ENCODE assay signal across 10 cellular contexts in the genomic region with DNA sequence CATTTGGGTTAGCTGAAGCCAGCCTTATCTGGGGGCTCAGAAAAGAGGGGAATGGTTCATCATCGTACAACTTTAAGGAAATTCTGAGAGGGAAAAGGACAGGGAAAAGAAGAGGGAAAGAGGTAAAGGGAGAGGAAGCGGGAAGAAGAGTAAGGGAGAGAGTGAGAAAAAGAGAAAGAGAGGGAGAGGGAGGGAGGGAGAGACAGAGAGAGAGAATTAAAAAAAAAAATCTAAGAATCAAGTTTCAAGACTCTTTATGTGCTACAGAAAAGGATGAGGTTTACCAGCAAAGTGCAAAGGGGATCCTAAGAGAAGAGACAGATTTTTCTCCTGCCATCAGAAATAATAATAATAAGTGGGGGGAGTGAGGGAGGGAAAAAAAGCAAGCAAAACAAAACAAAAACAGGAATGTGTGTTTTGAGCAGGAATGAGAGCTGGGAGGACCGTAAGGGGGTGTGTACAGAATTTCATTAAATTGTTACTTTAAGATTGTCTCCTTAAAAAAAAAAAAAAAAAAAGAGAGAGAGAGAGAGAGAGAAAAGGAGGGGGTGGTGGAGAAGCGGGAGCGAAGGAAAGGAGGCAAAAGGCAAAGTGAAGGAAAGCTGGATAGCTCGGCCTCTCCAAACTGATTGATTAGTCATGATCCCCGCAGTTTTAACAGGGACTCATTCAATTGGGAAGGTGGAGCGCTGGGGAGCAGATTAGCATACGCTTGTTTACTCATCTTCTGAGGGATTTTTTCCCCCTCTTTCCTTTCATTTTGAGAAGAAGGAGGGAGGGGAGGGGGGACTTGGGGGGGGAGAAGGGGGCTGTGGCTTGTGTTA. TPM values are rescaled to one million over a fixed set of nuclear protein-coding genes. Genes with fewer than 3 reads are reported as not detected.
DNase-seq lines count a peak whose midpoint lies in the region; ATAC-seq, FAIRE-seq and TF ChIP-seq lines count a peak whose summit lies in the region.
"Had no signal": no experiment of that assay in that cellular context is flagged by ENCODE, and none has a peak within 500 bp of the region (broad histone marks: within the 10 kb centered on the region; RNA-seq: fewer than 3 reads in every experiment).

No MANE protein-coding gene starts in this region.

- intact Hi-C loops in A673 (cut with micrococcal nuclease; ENCODE audit: unreplicated experiment): loop anchor here (2.0 to 10.0 kb wide), 7 partner anchors 212 to 561 kb away; no protein-coding TSS in a partner anchor

- no TSS peak for BruUV-seq in A673 (replicated peaks; lab: Mats Ljungman, UMichigan)

- no peak overlapping the region for H3K18ac ChIP-seq in H1 (ENCODE audit: extremely low read depth, low read length)

- no peak overlapping the region for H4K8ac ChIP-seq in H1 (ENCODE audit: extremely low read depth, insufficient read depth, low read length)

- TF ChIP-seq EP300 in H1 (IDR thresholded peaks at IDR 0.05; ENCODE audit: borderline replicate concordance in 1 of 2, low read depth in 2 of 2, low read length in 2 of 2): no peak; a peak in 1 of 3 replicates

- H3K27me3 ChIP-seq in A673 (replicated peaks; ENCODE audit: insufficient read depth, low read depth, low read length, poor library complexity) (no peaks in the 10 kb centered on the region), HUES6 (ENCODE audit: control insufficient read depth, insufficient read depth, low read length) (peaks cover 58% of the 10 kb centered on the region), H1 (replicated peaks in 1 of 4; ENCODE audit: control insufficient read depth in 3 of 4, extremely low read depth in 1 of 4, insufficient read depth in 3 of 4, low read length in 3 of 4) (peaks cover 7 to 35% (median 26%) of the 10 kb centered on the region in 4 experiments), muscle layer of colon (ENCODE audit: control insufficient read depth in 1 of 2, insufficient read depth in 2 of 2, low read length in 2 of 2) (peaks cover 12 to 34% of the 10 kb centered on the region in 2 donors)

- peaks cover 22% of the 10 kb centered on the region for H3K23me2 ChIP-seq in H1 (ENCODE audit: low read depth, low read length)

- no peak overlapping the region for H3K56ac ChIP-seq in H1 (replicated peaks; ENCODE audit: insufficient read length, low read depth, low read length)

- no peaks in the 10 kb centered on the region for H3K79me1 ChIP-seq in H1 (ENCODE audit: low read depth, low read length)

- no peak overlapping the region for H2BK5ac ChIP-seq in H1 (ENCODE audit: low read depth, low read length)

- no peak for ATAC-seq in GM18870 (IDR thresholded peaks at IDR 0.05; ENCODE audit: unreplicated experiment)
- ATAC-seq in stimulated activated naive B cell treated with anti-CD40 and anti-IgM and Interleukin-4, amounts not matched to agents 10 μg/mL and 1 μg/mL and 100 μg/mL, for 72 hours (replicated peaks): no peak
- no peak for ATAC-seq in activated CD8-positive, alpha-beta T cell treated with anti-CD3 and anti-CD28 coated beads, Interleukin-2, amount 10 ng/mL, durations not matched to agents 7 days and 5 days

- no peak overlapping the region for H2AFZ ChIP-seq in H1 (ENCODE audit: low read length)

- peaks cover 2 to 3% of the 10 kb centered on the region in 2 donors for H3K36me3 Mint-ChIP-seq in stimulated activated naive B cell treated with anti-CD40 and anti-IgM and Interleukin-4, amounts not matched to agents 10 μg/mL and 1 μg/mL and 100 μg/mL, for 72 hours
- H3K36me3 Mint-ChIP-seq in activated CD8-positive, alpha-beta T cell treated with anti-CD3 and anti-CD28 coated beads, Interleukin-2, amount 10 ng/mL, durations not matched to agents 7 days and 5 days (ENCODE audit: low read depth): no peaks in the 10 kb centered on the region

- peak overlapping the region; percentile 81 to 95 for H3K4me2 ChIP-seq in H1 (ENCODE audit: insufficient read depth in 1 of 2, low read depth in 2 of 2, low read length in 2 of 2)

- no peak overlapping the region for H3K14ac ChIP-seq in H1 (ENCODE audit: insufficient read length)

- 8% methylated on average over 9 of the region's 9 CpGs; no CpG with 5 or more reads in 1 of the 2 experiments for WGBS in H1 (ENCODE audit: extremely low coverage in 1 of 2, insufficient coverage in 1 of 2, insufficient read length in 1 of 2, insufficient replicate concordance in 2 of 2, low coverage in 1 of 2, low lambda C conversion rate in 2 of 2, missing lambda C conversion rate in 1 of 2), 2 experiments

- no peak overlapping the region for H3K23ac ChIP-seq in H1 (ENCODE audit: insufficient read length)

- CTCF ChIA-PET in A673 (lab: Charles Lee) (interaction anchor here (0.6 to 1.5 kb wide), 7 partner anchors 8 to 559 kb away, joined by 3 to 5 read pairs (median 3); no protein-coding TSS in a partner anchor), H1 (lab: Charles Lee; ENCODE audit: partially characterized antibody) (interaction anchor here (0.5 to 4.3 kb wide), 28 partner anchors 10 to 563 kb away, joined by 3 to 38 read pairs (median 4); no protein-coding TSS in a partner anchor)
- CTCF ChIA-PET in activated CD8-positive, alpha-beta T cell treated with anti-CD3 and anti-CD28 coated beads, Interleukin-2, amount 10 ng/mL, durations not matched to agents 7 days and 5 days (lab: Charles Lee): no interaction called here

- H3K36me3 ChIP-seq in A673 (ENCODE audit: insufficient read depth, low read length, poor library complexity, severe bottlenecking) (no peaks in the 10 kb centered on the region), HUES6 (ENCODE audit: control insufficient read depth, insufficient read depth, low read length) (no peaks in the 10 kb centered on the region), H1 (ENCODE audit: control insufficient read depth in 2 of 4, insufficient read depth in 4 of 4, low read length in 3 of 4) (no peaks in the 10 kb centered on the region), muscle layer of colon (ENCODE audit: insufficient read depth, low read length) (no peaks in the 10 kb centered on the region)

- no peaks in the 10 kb centered on the region for H3K79me2 ChIP-seq in H1 (ENCODE audit: control insufficient read depth in 1 of 2, insufficient read depth in 2 of 2, low read length in 2 of 2)

- peaks cover 66 to 80% of the 10 kb centered on the region in 2 donors for H3K27me3 Mint-ChIP-seq in stimulated activated naive B cell treated with anti-CD40 and anti-IgM and Interleukin-4, amounts not matched to agents 10 μg/mL and 1 μg/mL and 100 μg/mL, for 72 hours
- H3K27me3 Mint-ChIP-seq in activated CD8-positive, alpha-beta T cell treated with anti-CD3 and anti-CD28 coated beads, Interleukin-2, amount 10 ng/mL, durations not matched to agents 7 days and 5 days (ENCODE audit: low read depth): peaks cover 63% of the 10 kb centered on the region

- no peaks in the 10 kb centered on the region for H4K20me1 ChIP-seq in H1 (replicated peaks in 1 of 2; ENCODE audit: control insufficient read depth in 1 of 2, insufficient read depth in 2 of 2, low read length in 2 of 2)

- TF ChIP-seq POLR2A in H1 (IDR thresholded peaks at IDR 0.05; ENCODE audit: control extremely low read depth in 1 of 2, low read depth in 2 of 2, low read length in 2 of 2): no peak

- no peak for TF ChIP-seq RAD21 in H1 (IDR thresholded peaks at IDR 0.05 in 1 of 2, conservative IDR thresholded peaks at IDR 0.05 in 1 of 2; ENCODE audit: low read depth in 2 of 2, low read length in 2 of 2)

- no peak overlapping the region for H4K91ac ChIP-seq in H1 (replicated peaks; ENCODE audit: insufficient read length, low read length)

- peaks cover 16 to 21% of the 10 kb centered on the region in 2 donors for H3K4me1 Mint-ChIP-seq in stimulated activated naive B cell treated with anti-CD40 and anti-IgM and Interleukin-4, amounts not matched to agents 10 μg/mL and 1 μg/mL and 100 μg/mL, for 72 hours
- peaks cover 3% of the 10 kb centered on the region for H3K4me1 Mint-ChIP-seq in activated CD8-positive, alpha-beta T cell treated with anti-CD3 and anti-CD28 coated beads, Interleukin-2, amount 10 ng/mL, durations not matched to agents 7 days and 5 days (ENCODE audit: low read depth)

- no peak overlapping the region for H2BK120ac ChIP-seq in H1 (replicated peaks; ENCODE audit: low read depth, low read length)

- no peak overlapping the region for H2BK20ac ChIP-seq in H1 (ENCODE audit: low read length)

- POLR2A ChIA-PET in A673 (lab: Charles Lee; ENCODE audit: low non-redundant PET): interaction anchor here (0.6 kb wide), 1 partner anchor 481 kb away, joined by 5 read pairs; no protein-coding TSS in a partner anchor
- POLR2A ChIA-PET in H1 (lab: Charles Lee; ENCODE audit: partially characterized antibody): interaction anchor here (0.9 kb wide), 1 partner anchor 331 kb away, joined by 3 read pairs; no protein-coding TSS in a partner anchor
- POLR2A ChIA-PET in activated CD8-positive, alpha-beta T cell treated with anti-CD3 and anti-CD28 coated beads, Interleukin-2, amount 10 ng/mL, durations not matched to agents 7 days and 5 days (lab: Charles Lee): no interaction called here

- peak; percentile 58 for FAIRE-seq in H1 (lab: Jason Lieb, UNC)
- FAIRE-seq: colon had no signal

- H3K9me3 Mint-ChIP-seq in stimulated activated naive B cell treated with anti-CD40 and anti-IgM and Interleukin-4, amounts not matched to agents 10 μg/mL and 1 μg/mL and 100 μg/mL, for 72 hours: peaks cover 0 to 2% of the 10 kb centered on the region in 2 donors
- no peaks in the 10 kb centered on the region for H3K9me3 Mint-ChIP-seq in activated CD8-positive, alpha-beta T cell treated with anti-CD3 and anti-CD28 coated beads, Interleukin-2, amount 10 ng/mL, durations not matched to agents 7 days and 5 days (ENCODE audit: insufficient read depth)

- H3K4ac ChIP-seq in H1 (replicated peaks; ENCODE audit: insufficient read length, low read depth, low read length): no peak overlapping the region

- H3K4me1 ChIP-seq in A673 (ENCODE audit: insufficient read depth, low read length, poor library complexity, severe bottlenecking) (peaks cover 58% of the 10 kb centered on the region), HUES6 (ENCODE audit: control insufficient read depth, insufficient read depth, low read length) (peaks cover 34% of the 10 kb centered on the region), H1 (replicated peaks in 1 of 4; ENCODE audit: control insufficient read depth in 3 of 4, insufficient read depth in 4 of 4, low read length in 3 of 4) (peaks cover 4 to 22% (median 8%) of the 10 kb centered on the region in 4 experiments; a peak in 5 of 7 replicates), muscle layer of colon (ENCODE audit: insufficient read depth, low read length) (peaks cover 7% of the 10 kb centered on the region)

- H3K9me3 ChIP-seq in A673 (ENCODE audit: low read depth, low read length, poor library complexity, severe bottlenecking): no peaks in the 10 kb centered on the region
- no peaks in the 10 kb centered on the region for H3K9me3 ChIP-seq in HUES6 (ENCODE audit: control insufficient read depth, insufficient read depth, low read depth, low read length)
- no peaks in the 10 kb centered on the region for H3K9me3 ChIP-seq in H1 (ENCODE audit: insufficient read depth in 2 of 2, low read depth in 1 of 2, low read length in 1 of 2)
- H3K9me3 ChIP-seq in muscle layer of colon (ENCODE audit: low read length): no peaks in the 10 kb centered on the region

- H2AK5ac ChIP-seq in H1 (ENCODE audit: low read depth, low read length): no peak overlapping the region

- H3K4me3 Mint-ChIP-seq in stimulated activated naive B cell treated with anti-CD40 and anti-IgM and Interleukin-4, amounts not matched to agents 10 μg/mL and 1 μg/mL and 100 μg/mL, for 72 hours: no peak overlapping the region
- no peak overlapping the region for H3K4me3 Mint-ChIP-seq in activated CD8-positive, alpha-beta T cell treated with anti-CD3 and anti-CD28 coated beads, Interleukin-2, amount 10 ng/mL, durations not matched to agents 7 days and 5 days

- H3K27ac ChIP-seq in A673 (ENCODE audit: low read depth, low read length, poor library complexity, severe bottlenecking) (peak overlapping the region; percentile 93), HUES6 (ENCODE audit: low read depth, low read length) (no peak overlapping the region), H1 (ENCODE audit: low read depth, low read length) (no peak overlapping the region), muscle layer of colon (ENCODE audit: low read depth, low read length) (peak overlapping the region; percentile 67)

- H3K27ac Mint-ChIP-seq in stimulated activated naive B cell treated with anti-CD40 and anti-IgM and Interleukin-4, amounts not matched to agents 10 μg/mL and 1 μg/mL and 100 μg/mL, for 72 hours: no peak overlapping the region
- H3K27ac Mint-ChIP-seq in activated CD8-positive, alpha-beta T cell treated with anti-CD3 and anti-CD28 coated beads, Interleukin-2, amount 10 ng/mL, durations not matched to agents 7 days and 5 days: no peak overlapping the region

- H3K9ac ChIP-seq in HUES6 (ENCODE audit: low read length) (no peak overlapping the region), H1 (replicated peaks in 1 of 4; ENCODE audit: extremely low read depth in 1 of 4, low read depth in 3 of 4, low read length in 3 of 4) (no peak overlapping the region; a peak in 1 of 7 replicates), muscle layer of colon (ENCODE audit: low read length) (no peak overlapping the region)

- DNase-seq in A673 (ENCODE audit: low spot score): peak; percentile 84
- no peak for DNase-seq in H1 (ENCODE audit: low read depth in 1 of 2, low spot score in 2 of 2)
- DNase-seq in stimulated activated naive B cell treated with anti-CD40 and anti-IgM and Interleukin-4, amounts not matched to agents 10 μg/mL and 1 μg/mL and 100 μg/mL, for 72 hours: no peak
- no peak for DNase-seq in C1 segment of cervical spinal cord (lab: John Stamatoyannopoulos, UW)
- no peak for DNase-seq in activated CD8-positive, alpha-beta T cell treated with anti-CD3 and anti-CD28 coated beads, Interleukin-2, amount 10 ng/mL, durations not matched to agents 7 days and 5 days
- DNase-seq: DMS79 had no signal

- peak overlapping the region; percentile 81 for H3K4me3 ChIP-seq in A673 (ENCODE audit: low read depth, low read length, poor library complexity, severe bottlenecking)
- peak overlapping the region; percentile 67 for H3K4me3 ChIP-seq in HUES6 (ENCODE audit: low read depth, low read length)
- H3K4me3 ChIP-seq in H1 (ENCODE audit: extremely low read depth in 1 of 4, insufficient read depth in 2 of 4, low read depth in 3 of 4, low read length in 4 of 4): peak overlapping the region; percentile 30 to 77 (median 42); a peak in 5 of 8 replicates
- no peak overlapping the region for H3K4me3 ChIP-seq in muscle layer of colon (ENCODE audit: low read depth in 1 of 2, low read length in 2 of 2)

- no peak overlapping the region for H2BK15ac ChIP-seq in H1 (ENCODE audit: low read length)

- no peak overlapping the region for H2BK12ac ChIP-seq in H1 (ENCODE audit: low read depth, low read length)

- H4K5ac ChIP-seq in H1 (ENCODE audit: insufficient read length, low read depth, low read length): no peak overlapping the region

- no peak for TF ChIP-seq CTCF in A673 (conservative IDR thresholded peaks at IDR 0.05; ENCODE audit: low read depth, low read length)
- no peak for TF ChIP-seq CTCF in H1 (IDR thresholded peaks at IDR 0.05; ENCODE audit: control extremely low read depth in 1 of 3, insufficient read depth in 1 of 3, low read depth in 1 of 3, low read length in 3 of 3)

RNA-seq across cellular contexts. Expression of gene PAPPA, which starts 0.4 kb away (rescaled TPM):
- total RNA-seq in A673 (2021): 44.0 and 47.4 TPM in 2 replicates
- total RNA-seq in H1 (2021; fragmentation: NEBNext Ultra II Directional; extraction: Animal tissue kit (Norgen Biotek cat#: 25700)): 0.63 and 1.2 TPM in 2 replicates
- 0.18 and 0.31 TPM in 2 replicates for polyA plus RNA-seq in H1 (2011; rRNA removed)
- 0.26 TPM for polyA plus RNA-seq in H1 (2011; cell fraction: cytosol; rRNA removed)
- 1.1 TPM for polyA plus RNA-seq in H1 (2011; cell fraction: nucleus; rRNA removed)
- polyA plus RNA-seq in H1 (2012, experiment 1 of 2): 0.15 to 0.62 TPM (median 0.27 TPM) in 4 replicates
- polyA plus RNA-seq in H1 (2012, experiment 2 of 2): 0.03 TPM
- 0.47 TPM for polyA plus RNA-seq in H1 (2013, experiment 1 of 2)
- polyA plus RNA-seq in H1 (2013, experiment 2 of 2): 0.40 TPM
- 1.2 and 1.8 TPM in 2 replicates for polyA minus RNA-seq in H1 (2011; rRNA and poly(A)+ RNA removed)
- polyA minus RNA-seq in H1 (2011; cell fraction: cytosol; rRNA and poly(A)+ RNA removed): 0.37 TPM
- polyA minus RNA-seq in H1 (2011; cell fraction: nucleus; rRNA and poly(A)+ RNA removed): 3.4 TPM
- not detected for total RNA-seq in activated CD8-positive, alpha-beta T cell treated with anti-CD3 and anti-CD28 coated beads, Interleukin-2, amount 10 ng/mL, durations not matched to agents 7 days and 5 days

Comparison
In these comparisons a context has a peak if more than half of its experiments do, and no peak if none do; other contexts are left out.
1. H3K27ac ChIP-seq: peak in A673 (single experiment) and muscle layer of colon (single experiment); none in HUES6 (single experiment) and H1 (single experiment).
2. H3K4me3 ChIP-seq: peak in A673 (single experiment), HUES6 (single experiment) and H1 (4 of 4); none in muscle layer of colon (0 of 2).
3. RNA of gene PAPPA, which starts 0.4 kb away (total RNA-seq): 44.0 to 47.4 TPM in A673; 0.63 to 1.2 TPM in H1 and not detected in activated CD8-positive, alpha-beta T cell treated with anti-CD3 and anti-CD28 coated beads, Interleukin-2, amount 10 ng/mL, durations not matched to agents 7 days and 5 days; every median in the first group is over 10 times any median in the second.